In the genomic region with DNA sequence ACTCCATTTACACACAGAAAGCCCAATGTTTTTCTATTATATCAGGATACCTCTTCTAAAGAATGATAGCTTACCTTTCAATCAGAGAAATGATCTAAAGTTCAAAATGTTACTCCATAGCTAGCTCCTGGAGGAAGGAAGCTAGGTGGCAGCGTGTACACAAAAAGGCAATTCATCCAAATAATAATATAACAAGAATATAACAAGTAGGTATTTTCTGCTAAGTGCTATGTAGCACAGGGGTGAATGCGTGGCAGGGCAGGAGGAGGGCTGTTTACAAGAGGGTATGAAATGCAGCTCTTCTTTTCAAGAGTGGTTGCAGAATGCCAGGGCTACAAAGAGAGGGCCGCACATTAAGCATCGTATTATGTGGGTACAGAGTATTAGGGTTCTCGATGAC, we compare ENCODE assay signal across 8 cellular contexts. TPM values are rescaled to one million over a fixed set of nuclear protein-coding genes. Genes with fewer than 3 reads are reported as not detected.
A peak's percentile ranks its signal among the peaks of the same experiment; 100 is the strongest.
DNase-seq lines count a peak whose midpoint lies in the region; ATAC-seq and TF ChIP-seq lines count a peak whose summit lies in the region.

No MANE protein-coding gene starts in this region.

- CTCF ChIA-PET in WTC11 (lab: Charles Lee), result interaction anchor here (0.5 to 2.0 kb wide), 10 partner anchors 9 to 291 kb away, joined by 3 to 13 read pairs (median 4); a partner anchor contains a TSS

- no peaks in the 10 kb centered on the region for H3K27me3 Mint-ChIP-seq in WTC11 (ENCODE audit: low read depth)

- no peaks in the 10 kb centered on the region for H3K36me3 Mint-ChIP-seq in WTC11

- ATAC-seq in WTC11 (peak; percentile 5), HG02970 (IDR thresholded peaks at IDR 0.05; ENCODE audit: low FRiP score, unreplicated experiment) (no peak)

- no peaks in the 10 kb centered on the region for H3K9me3 ChIP-seq in cardiac muscle cell (ENCODE audit: low read depth)
- H3K9me3 ChIP-seq in skeletal muscle tissue (ENCODE audit: control insufficient read depth in 3 of 3, low read length in 3 of 3), result no peaks in the 10 kb centered on the region

- peaks cover 31% of the 10 kb centered on the region for H3K4me1 ChIP-seq in cardiac muscle cell (ENCODE audit: low read depth)
- peaks cover 12 to 17% (median 15%) of the 10 kb centered on the region in 3 donors for H3K4me1 ChIP-seq in skeletal muscle tissue (ENCODE audit: control insufficient read depth in 3 of 3, insufficient read depth in 3 of 3, low read length in 3 of 3)

- POLR2A ChIA-PET in WTC11 (lab: Charles Lee), result interaction anchor here (0.5 to 1.7 kb wide), 12 partner anchors 8 to 350 kb away, joined by 3 to 15 read pairs (median 4); a partner anchor contains a TSS

- H3K27ac Mint-ChIP-seq in WTC11, result peak overlapping the region; percentile 100

- H3K4me3 ChIP-seq in AG09309 (ENCODE audit: control insufficient read depth, low read depth, low read length) (peak overlapping the region; percentile 65), HFF-Myc (replicated peaks; ENCODE audit: low read depth, low read length) (peak overlapping the region; percentile 94), cardiac muscle cell (peak overlapping the region; percentile 87), skeletal muscle tissue (ENCODE audit: low read length in 3 of 3) (peak overlapping the region; percentile 98 to 99 (median 99))

- peak overlapping the region; percentile 64 to 95 (median 80) for H3K9ac ChIP-seq in skeletal muscle tissue (ENCODE audit: low read depth in 1 of 3, low read length in 3 of 3)

- H3K27ac ChIP-seq in cardiac muscle cell (peak overlapping the region; percentile 96), skeletal muscle tissue (ENCODE audit: low read depth, low read length) (peak overlapping the region; percentile 95)

- H3K4me3 Mint-ChIP-seq in WTC11, result peak overlapping the region; percentile 99

- no peak for TF ChIP-seq CTCF in AG09309 (IDR thresholded peaks at IDR 0.05; ENCODE audit: control insufficient read depth, insufficient read depth, low read depth, low read length, missing control alignments)
- TF ChIP-seq CTCF in HFF-Myc (IDR thresholded peaks at IDR 0.05; ENCODE audit: low read depth, low read length, missing control alignments), result no peak
- TF ChIP-seq CTCF in WTC11 (IDR thresholded peaks at IDR 0.05), result no peak
- no peak for TF ChIP-seq CTCF in cardiac muscle cell (IDR thresholded peaks at IDR 0.05; ENCODE audit: low read depth, low read length)

- H3K4me1 Mint-ChIP-seq in WTC11, result peaks cover 43% of the 10 kb centered on the region

- no peak for DNase-seq in AG09309 (ENCODE audit: low read depth)
- no peak for DNase-seq in HFF-Myc (ENCODE audit: extremely low read depth, low read depth)
- DNase-seq in WTC11 (ENCODE audit: low spot score), result no peak
- no peak for DNase-seq in cardiac muscle cell (ENCODE audit: low read depth in 1 of 2, low spot score in 1 of 2)
- DNase-seq in activated gamma-delta T cell (lab: John Stamatoyannopoulos, UW), result no peak
- DNase-seq in MV-4-11 (lab: John Stamatoyannopoulos, UW), result no peak

- no peaks in the 10 kb centered on the region for H3K36me3 ChIP-seq in cardiac muscle cell
- no peaks in the 10 kb centered on the region for H3K36me3 ChIP-seq in skeletal muscle tissue (ENCODE audit: control insufficient read depth in 3 of 3, insufficient read depth in 3 of 3, low read length in 3 of 3)

- no peaks in the 10 kb centered on the region for H3K27me3 ChIP-seq in cardiac muscle cell
- H3K27me3 ChIP-seq in skeletal muscle tissue (ENCODE audit: control insufficient read depth in 3 of 3, insufficient read depth in 3 of 3, low read length in 3 of 3), result no peaks in the 10 kb centered on the region

- H3K9me3 Mint-ChIP-seq in WTC11, result no peaks in the 10 kb centered on the region

TF ChIP-seq in WTC11, 78 proteins besides CTCF, POLR2A, EP300 and RAD21:
- no peak for TF ChIP-seq SP1 (CRISPR knock-in tag; conservative IDR thresholded peaks at IDR 0.05)
- no peak for TF ChIP-seq MYBL2 (CRISPR knock-in tag; IDR thresholded peaks at IDR 0.05)
- no peak for TF ChIP-seq CBFB (CRISPR knock-in tag; IDR thresholded peaks at IDR 0.05; ENCODE audit: low read depth)
- no peak for TF ChIP-seq NR1H2 (CRISPR knock-in tag; IDR thresholded peaks at IDR 0.05)
- TF ChIP-seq GRHL2 (CRISPR knock-in tag; IDR thresholded peaks at IDR 0.05; ENCODE audit: insufficient replicate concordance, severe bottlenecking), result no peak
- TF ChIP-seq, protein P1, sequence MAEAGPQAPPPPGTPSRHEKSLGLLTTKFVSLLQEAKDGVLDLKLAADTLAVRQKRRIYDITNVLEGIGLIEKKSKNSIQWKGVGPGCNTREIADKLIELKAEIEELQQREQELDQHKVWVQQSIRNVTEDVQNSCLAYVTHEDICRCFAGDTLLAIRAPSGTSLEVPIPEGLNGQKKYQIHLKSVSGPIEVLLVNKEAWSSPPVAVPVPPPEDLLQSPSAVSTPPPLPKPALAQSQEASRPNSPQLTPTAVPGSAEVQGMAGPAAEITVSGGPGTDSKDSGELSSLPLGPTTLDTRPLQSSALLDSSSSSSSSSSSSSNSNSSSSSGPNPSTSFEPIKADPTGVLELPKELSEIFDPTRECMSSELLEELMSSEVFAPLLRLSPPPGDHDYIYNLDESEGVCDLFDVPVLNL (CRISPR knock-in tag; IDR thresholded peaks at IDR 0.05; ENCODE audit: borderline replicate concordance, low read depth), result no peak
- TF ChIP-seq SOX15 (CRISPR knock-in tag; IDR thresholded peaks at IDR 0.05), result no peak
- TF ChIP-seq, protein P2, sequence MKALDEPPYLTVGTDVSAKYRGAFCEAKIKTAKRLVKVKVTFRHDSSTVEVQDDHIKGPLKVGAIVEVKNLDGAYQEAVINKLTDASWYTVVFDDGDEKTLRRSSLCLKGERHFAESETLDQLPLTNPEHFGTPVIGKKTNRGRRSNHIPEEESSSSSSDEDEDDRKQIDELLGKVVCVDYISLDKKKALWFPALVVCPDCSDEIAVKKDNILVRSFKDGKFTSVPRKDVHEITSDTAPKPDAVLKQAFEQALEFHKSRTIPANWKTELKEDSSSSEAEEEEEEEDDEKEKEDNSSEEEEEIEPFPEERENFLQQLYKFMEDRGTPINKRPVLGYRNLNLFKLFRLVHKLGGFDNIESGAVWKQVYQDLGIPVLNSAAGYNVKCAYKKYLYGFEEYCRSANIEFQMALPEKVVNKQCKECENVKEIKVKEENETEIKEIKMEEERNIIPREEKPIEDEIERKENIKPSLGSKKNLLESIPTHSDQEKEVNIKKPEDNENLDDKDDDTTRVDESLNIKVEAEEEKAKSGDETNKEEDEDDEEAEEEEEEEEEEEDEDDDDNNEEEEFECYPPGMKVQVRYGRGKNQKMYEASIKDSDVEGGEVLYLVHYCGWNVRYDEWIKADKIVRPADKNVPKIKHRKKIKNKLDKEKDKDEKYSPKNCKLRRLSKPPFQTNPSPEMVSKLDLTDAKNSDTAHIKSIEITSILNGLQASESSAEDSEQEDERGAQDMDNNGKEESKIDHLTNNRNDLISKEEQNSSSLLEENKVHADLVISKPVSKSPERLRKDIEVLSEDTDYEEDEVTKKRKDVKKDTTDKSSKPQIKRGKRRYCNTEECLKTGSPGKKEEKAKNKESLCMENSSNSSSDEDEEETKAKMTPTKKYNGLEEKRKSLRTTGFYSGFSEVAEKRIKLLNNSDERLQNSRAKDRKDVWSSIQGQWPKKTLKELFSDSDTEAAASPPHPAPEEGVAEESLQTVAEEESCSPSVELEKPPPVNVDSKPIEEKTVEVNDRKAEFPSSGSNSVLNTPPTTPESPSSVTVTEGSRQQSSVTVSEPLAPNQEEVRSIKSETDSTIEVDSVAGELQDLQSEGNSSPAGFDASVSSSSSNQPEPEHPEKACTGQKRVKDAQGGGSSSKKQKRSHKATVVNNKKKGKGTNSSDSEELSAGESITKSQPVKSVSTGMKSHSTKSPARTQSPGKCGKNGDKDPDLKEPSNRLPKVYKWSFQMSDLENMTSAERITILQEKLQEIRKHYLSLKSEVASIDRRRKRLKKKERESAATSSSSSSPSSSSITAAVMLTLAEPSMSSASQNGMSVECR (CRISPR knock-in tag; IDR thresholded peaks at IDR 0.05; ENCODE audit: borderline replicate concordance), result no peak
- TF ChIP-seq GABPB1 (CRISPR knock-in tag; IDR thresholded peaks at IDR 0.05), result no peak
- TF ChIP-seq, protein P3, sequence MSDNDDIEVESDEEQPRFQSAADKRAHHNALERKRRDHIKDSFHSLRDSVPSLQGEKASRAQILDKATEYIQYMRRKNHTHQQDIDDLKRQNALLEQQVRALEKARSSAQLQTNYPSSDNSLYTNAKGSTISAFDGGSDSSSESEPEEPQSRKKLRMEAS (CRISPR knock-in tag; IDR thresholded peaks at IDR 0.05), result no peak
- TF ChIP-seq MXD4 (CRISPR knock-in tag; IDR thresholded peaks at IDR 0.05; ENCODE audit: borderline replicate concordance), result no peak
- TF ChIP-seq NFE2L1 (CRISPR knock-in tag; IDR thresholded peaks at IDR 0.05), result no peak
- TF ChIP-seq HMGA2 (CRISPR knock-in tag; IDR thresholded peaks at IDR 0.05), result no peak
- TF ChIP-seq SMAD4 (CRISPR knock-in tag; IDR thresholded peaks at IDR 0.05), result no peak

RNA-seq across cellular contexts. Expression of a gene that starts 0.7 kb away (rescaled TPM):
- total RNA-seq in WTC11 (2021) (9.5 to 10.2 TPM (median 10.1 TPM) in 3 replicates), cardiac muscle cell (12.9 and 13.0 TPM in 2 replicates), skeletal muscle tissue (5.2 TPM)
- 17.3 and 23.8 TPM in 2 replicates for polyA plus RNA-seq in cardiac muscle cell

RNA-seq across cellular contexts. Expression of a gene that starts 50.9 kb away (rescaled TPM):
- total RNA-seq in WTC11 (2021) (2.9 to 4.0 TPM (median 3.6 TPM) in 3 replicates), cardiac muscle cell (0.07 and 0.71 TPM in 2 replicates), skeletal muscle tissue (2.1 TPM)
- polyA plus RNA-seq in cardiac muscle cell, result 0.16 TPM in 1 of 2 replicates, not detected in the other
